Comparison of ENCODE assay signal across 18 cellular contexts in the genomic region with DNA sequence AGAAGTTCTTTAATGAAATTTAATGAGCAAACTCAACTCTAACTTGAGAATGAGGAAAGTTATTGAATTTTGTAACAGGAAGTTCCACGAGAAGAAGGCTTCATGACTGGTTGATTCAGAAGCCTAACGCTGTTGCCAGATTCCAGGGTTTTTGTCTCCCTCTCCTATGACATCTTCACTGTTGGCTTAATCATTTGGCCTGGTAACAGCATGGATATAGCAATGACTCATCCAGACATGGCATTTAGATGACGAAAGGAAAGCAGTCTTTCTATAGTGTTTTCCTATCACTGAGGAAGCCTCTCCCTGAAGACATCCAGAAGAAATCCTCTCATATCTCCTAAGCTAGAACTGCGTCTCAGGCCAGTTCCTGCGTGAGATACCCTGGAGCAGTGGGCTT.
DNase-seq lines count a peak whose midpoint lies in the region; ATAC-seq, FAIRE-seq and TF ChIP-seq lines count a peak whose summit lies in the region.
"Had no signal": no experiment of that assay in that cellular context is flagged by ENCODE, and none has a peak within 500 bp of the region (broad histone marks: within the 10 kb centered on the region; RNA-seq: fewer than 3 reads in every experiment).

No MANE protein-coding gene starts in this region.

- no peak for TF ChIP-seq CTCF in RWPE2 (IDR thresholded peaks at IDR 0.05; ENCODE audit: poor library complexity, severe bottlenecking)

- no peak overlapping the region for H3K4me3 ChIP-seq in RWPE2 (ENCODE audit: severe bottlenecking)
- H3K4me3 ChIP-seq: esophagus squamous epithelium had no signal

- no peak overlapping the region for H3K27ac ChIP-seq in RWPE2 (ENCODE audit: poor library complexity, severe bottlenecking)
- H3K27ac ChIP-seq: esophagus squamous epithelium had no signal

- no peaks in the 10 kb centered on the region for H3K27me3 ChIP-seq in RWPE2 (ENCODE audit: insufficient read depth, poor library complexity, severe bottlenecking)

- peak; percentile 53; the same call in 2 of the 3 replicates for ATAC-seq in RWPE2 (ENCODE audit: low read depth)
- ATAC-seq: activated naive CD8-positive, alpha-beta T cell treated with anti-CD3 and anti-CD28 coated beads, Interleukin-2, amount 50 U/mL, for 24 hours; left ventricle myocardium superior; natural killer cell treated with Interleukin-12 subunit alpha and Interleukin-12 subunit beta and Interleukin-15 and Interleukin-18, amount 100 ng/mL, for 72 hours had no signal

- H3K9me3 ChIP-seq in RWPE2 (ENCODE audit: severe bottlenecking): peaks cover under 1% of the 10 kb centered on the region
- H3K9me3 ChIP-seq: esophagus squamous epithelium had no signal

- H3K4me1 ChIP-seq in RWPE2 (ENCODE audit: insufficient read depth, poor library complexity, severe bottlenecking): no peaks in the 10 kb centered on the region
- H3K4me1 ChIP-seq: esophagus squamous epithelium had no signal

- DNase-seq in GM04504 (ENCODE audit: low read depth): peak; percentile 27
- no peak for DNase-seq in RWPE2 (ENCODE audit: low spot score)
- DNase-seq in fibroblast of peridontal ligament (ENCODE audit: extremely low read depth): peak; percentile 32
- peak; percentile 85 for DNase-seq in urothelium cell line (ENCODE audit: low spot score)
- DNase-seq in NCI-H774 (lab: John Stamatoyannopoulos, UW): no peak
- DNase-seq in NCI-H1417 (lab: John Stamatoyannopoulos, UW): no peak
- DNase-seq in OCI-M1 (lab: John Stamatoyannopoulos, UW): no peak
- DNase-seq: activated CD4-positive, alpha-beta T cell treated with anti-CD3 and anti-CD28 coated beads for 48 hours; activated naive CD8-positive, alpha-beta T cell treated with anti-CD3 and anti-CD28 coated beads, Interleukin-2, amount 50 U/mL, for 24 hours; activated T-cell treated with anti-CD3 and anti-CD28 coated beads, Interleukin-2, amount 50 U/mL, for 1 hour; esophagus squamous epithelium; GF-D8; left ventricle myocardium superior; NCI-H69; retina; RPMI8226; stimulated activated CD4-positive, alpha-beta T cell treated with anti-CD3 and anti-CD28 coated beads, Interleukin-2, amount 100 ng/mL, for 48 hours had no signal

- peak; percentile 53 for FAIRE-seq in urothelium cell line (lab: Jason Lieb, UNC)

- no peaks in the 10 kb centered on the region for H3K36me3 ChIP-seq in RWPE2 (ENCODE audit: low read depth)
- H3K36me3 ChIP-seq: esophagus squamous epithelium had no signal

Comparison
In these comparisons a context has a peak if more than half of its experiments do, and no peak if none do; other contexts are left out.
1. DNase-seq: peak in GM04504 (single experiment), fibroblast of peridontal ligament (single experiment) and urothelium cell line (single experiment); none in RWPE2 (single experiment), NCI-H774 (single experiment), NCI-H1417 (0 of 3) and OCI-M1 (single experiment).